Comparison of ENCODE assay signal across 1 cellular context in genomic region chr1:6867688-6868370, GRCh38.
TF ChIP-seq lines count a peak whose summit lies in the region.

No MANE protein-coding gene starts in this region.

TF ChIP-seq in SK-N-SH, 30 proteins besides CTCF, POLR2A, EP300 and RAD21 (continued from another document):
- TF ChIP-seq REST (IDR thresholded peaks at IDR 0.05; ENCODE audit: low read depth, low read length) (no peak), JUND (IDR thresholded peaks at IDR 0.05) (no peak), ELF1 (IDR thresholded peaks at IDR 0.05) (no peak), SIN3A (IDR thresholded peaks at IDR 0.05; ENCODE audit: borderline replicate concordance, low read depth, low read length) (no peak), GABPA (IDR thresholded peaks at IDR 0.05; ENCODE audit: low read depth) (no peak), NFIC (IDR thresholded peaks at IDR 0.05; ENCODE audit: borderline replicate concordance) (no peak), GATA2 (CRISPR knock-in tag; IDR thresholded peaks at IDR 0.05) (no peak), NRF1 (IDR thresholded peaks at IDR 0.05; ENCODE audit: low read depth, low read length) (no peak), PBX3 (IDR thresholded peaks at IDR 0.05) (no peak)
TF ChIP-seq in SK-N-SH: peak in this region for 0.
